ENCODE assay signal across 9 cellular contexts in genomic region chr1:29708381-29708780, GRCh38.
DNase-seq lines count a peak whose midpoint lies in the region; ATAC-seq and TF ChIP-seq lines count a peak whose summit lies in the region.
"Had no signal": no experiment of that assay in that cellular context is flagged by ENCODE, and none has a peak within 500 bp of the region (broad histone marks: within the 10 kb centered on the region; RNA-seq: fewer than 3 reads in every experiment).

No MANE protein-coding gene starts in this region.

- H3K4me1 ChIP-seq in ACC112 (ENCODE audit: control insufficient read depth, insufficient read depth, low read length, unreplicated experiment) (peaks cover 50% of the 10 kb centered on the region), hepatocyte (ENCODE audit: insufficient read depth) (no peaks in the 10 kb centered on the region)
- H3K4me1 ChIP-seq in BLaER1 treated with 17β-estradiol and CSF1 and Interleukin-3, amounts not matched to agents 10 nM and 100 nM: peaks cover 63 to 80% (median 74%) of the 10 kb centered on the region in 10 experiments

- H3K4me3 ChIP-seq in ACC112 (ENCODE audit: low read depth, low read length): no peak overlapping the region
- peak overlapping the region in 5 of 10 experiments; percentile 6 to 40 (median 21); a peak in 6 of 20 replicates for H3K4me3 ChIP-seq in BLaER1 treated with 17β-estradiol and CSF1 and Interleukin-3, amounts not matched to agents 10 nM and 100 nM
- peak overlapping the region; percentile 57; the same call in 1 of the 2 replicates for H3K4me3 ChIP-seq in SK-N-MC
- H3K4me3 ChIP-seq in hepatocyte: no peak overlapping the region

- H2AFZ ChIP-seq in ACC112 (ENCODE audit: low read length, unreplicated experiment) (no peak overlapping the region), hepatocyte (no peak overlapping the region)

- no peaks in the 10 kb centered on the region for H3K9me2 ChIP-seq in hepatocyte (replicated peaks; ENCODE audit: insufficient read depth)

- H3K9ac ChIP-seq in BLaER1 treated with 17β-estradiol and CSF1 and Interleukin-3, amounts not matched to agents 10 nM and 100 nM: peak overlapping the region; percentile 55 to 84 (median 77); a peak in 21 of 22 replicates
- H3K9ac ChIP-seq in SK-N-MC (ENCODE audit: insufficient read length): no peak overlapping the region

- no peaks in the 10 kb centered on the region for H4K20me1 ChIP-seq in BLaER1 treated with 17β-estradiol and CSF1 and Interleukin-3, amounts not matched to agents 10 nM and 100 nM
- no peaks in the 10 kb centered on the region for H4K20me1 ChIP-seq in hepatocyte (ENCODE audit: insufficient read depth, poor library complexity, severe bottlenecking)

- no peak overlapping the region for H3K27ac Mint-ChIP-seq in effector memory CD8-positive, alpha-beta T cell

- ATAC-seq in GM19035 (IDR thresholded peaks at IDR 0.05; ENCODE audit: unreplicated experiment): no peak
- no peak for ATAC-seq in effector memory CD8-positive, alpha-beta T cell (replicated peaks)
- ATAC-seq in sciatic nerve: no peak

- H3K4me3 Mint-ChIP-seq in effector memory CD8-positive, alpha-beta T cell: no peak overlapping the region

- TF ChIP-seq CTCF in hepatocyte (IDR thresholded peaks at IDR 0.05; ENCODE audit: poor library complexity): no peak

- H3K27me3 ChIP-seq in ACC112 (ENCODE audit: insufficient read depth, low read length) (peaks cover 20% of the 10 kb centered on the region), hepatocyte (peaks cover 24% of the 10 kb centered on the region)
- no peaks in the 10 kb centered on the region for H3K27me3 ChIP-seq in BLaER1 treated with 17β-estradiol and CSF1 and Interleukin-3, amounts not matched to agents 10 nM and 100 nM

- peaks cover 51 to 60% of the 10 kb centered on the region in 2 donors for H3K27me3 Mint-ChIP-seq in effector memory CD8-positive, alpha-beta T cell

- H3K36me3 ChIP-seq in ACC112 (ENCODE audit: insufficient read depth, low read length) (no peaks in the 10 kb centered on the region), SK-N-MC (ENCODE audit: insufficient read depth, low read length) (no peaks in the 10 kb centered on the region), hepatocyte (replicated peaks; ENCODE audit: insufficient read depth, low read depth) (no peaks in the 10 kb centered on the region)
- no peaks in the 10 kb centered on the region for H3K36me3 ChIP-seq in BLaER1 treated with 17β-estradiol and CSF1 and Interleukin-3, amounts not matched to agents 10 nM and 100 nM

- WGBS in hepatocyte (ENCODE audit: low lambda C conversion rate, missing lambda C conversion rate): 77% methylated on average over 1 of the region's 1 CpG

- no peaks in the 10 kb centered on the region for H3K36me3 Mint-ChIP-seq in effector memory CD8-positive, alpha-beta T cell (ENCODE audit: insufficient read depth)

- peaks cover 3 to 11% of the 10 kb centered on the region in 2 donors for H3K4me1 Mint-ChIP-seq in effector memory CD8-positive, alpha-beta T cell (ENCODE audit: low read depth in 2 of 2)

- H3K4me2 ChIP-seq in BLaER1 treated with 17β-estradiol and CSF1 and Interleukin-3, amounts not matched to agents 10 nM and 100 nM: peak overlapping the region; percentile 76 to 95 (median 89)
- H3K4me2 ChIP-seq in hepatocyte: no peak overlapping the region

- DNase-seq in SK-N-MC (ENCODE audit: low read depth, low spot score) (no peak), hepatocyte (ENCODE audit: low spot score) (no peak), sciatic nerve (ENCODE audit: low spot score) (no peak), D341Med (ENCODE audit: low spot score) (no peak)
- DNase-seq in effector memory CD8-positive, alpha-beta T cell: no peak
- DNase-seq: stimulated activated naive CD4-positive, alpha-beta T cell had no signal

- no peaks in the 10 kb centered on the region for H3K9me3 ChIP-seq in BLaER1 treated with 17β-estradiol and CSF1 and Interleukin-3, amounts not matched to agents 10 nM and 100 nM (replicated peaks in 1 of 11)
- H3K9me3 ChIP-seq in SK-N-MC (ENCODE audit: low read depth, low read length) (no peaks in the 10 kb centered on the region), hepatocyte (ENCODE audit: low read depth) (no peaks in the 10 kb centered on the region)

- H3K9me3 Mint-ChIP-seq in effector memory CD8-positive, alpha-beta T cell: no peaks in the 10 kb centered on the region

- intact Hi-C loops in sciatic nerve (cut with DNase I): no loop called here

- no peaks in the 10 kb centered on the region for H3K79me2 ChIP-seq in ACC112 (ENCODE audit: control insufficient read depth, insufficient read depth, low read length, unreplicated experiment)
- H3K79me2 ChIP-seq in hepatocyte: no peaks in the 10 kb centered on the region

- H3K27ac ChIP-seq in ACC112 (ENCODE audit: low read depth, low read length) (peak overlapping the region; percentile 96), SK-N-MC (peak overlapping the region; percentile 70), hepatocyte (peak overlapping the region; percentile 82)
- peak overlapping the region; percentile 85 to 99 (median 94) for H3K27ac ChIP-seq in BLaER1 treated with 17β-estradiol and CSF1 and Interleukin-3, amounts not matched to agents 10 nM and 100 nM
